In the genomic region with DNA sequence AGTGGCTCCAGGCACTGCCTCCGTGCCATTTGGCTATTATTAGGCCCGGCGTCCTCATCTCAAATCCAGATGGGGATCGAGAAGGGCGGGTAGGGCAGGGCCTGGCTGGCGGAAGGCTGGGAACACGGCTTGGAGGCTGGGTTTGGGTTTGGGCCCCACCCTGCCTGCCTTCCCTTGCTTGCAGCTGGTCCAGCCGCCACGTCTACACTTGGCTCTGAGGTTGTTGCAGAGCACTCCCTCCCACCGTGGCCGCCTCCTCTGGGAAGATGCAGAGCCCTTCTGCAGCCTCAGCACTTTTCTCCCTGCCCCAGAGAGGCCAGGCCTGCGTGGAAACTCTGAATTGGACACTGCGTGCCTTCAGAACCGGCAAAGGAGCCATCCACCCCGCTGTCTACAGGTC, we compare ENCODE assay signal across 1 cellular context.
TF ChIP-seq lines count a peak whose summit lies in the region.

No MANE protein-coding gene starts in this region.

TF ChIP-seq in K562, 482 proteins besides CTCF, POLR2A, EP300 and RAD21:
- TF ChIP-seq ZNF589 (CRISPR knock-in tag; IDR thresholded peaks at IDR 0.05; ENCODE audit: low read depth) = no peak
- no peak for TF ChIP-seq ESRRB (CRISPR knock-in tag; IDR thresholded peaks at IDR 0.05; ENCODE audit: borderline replicate concordance)
- TF ChIP-seq, protein P1, sequence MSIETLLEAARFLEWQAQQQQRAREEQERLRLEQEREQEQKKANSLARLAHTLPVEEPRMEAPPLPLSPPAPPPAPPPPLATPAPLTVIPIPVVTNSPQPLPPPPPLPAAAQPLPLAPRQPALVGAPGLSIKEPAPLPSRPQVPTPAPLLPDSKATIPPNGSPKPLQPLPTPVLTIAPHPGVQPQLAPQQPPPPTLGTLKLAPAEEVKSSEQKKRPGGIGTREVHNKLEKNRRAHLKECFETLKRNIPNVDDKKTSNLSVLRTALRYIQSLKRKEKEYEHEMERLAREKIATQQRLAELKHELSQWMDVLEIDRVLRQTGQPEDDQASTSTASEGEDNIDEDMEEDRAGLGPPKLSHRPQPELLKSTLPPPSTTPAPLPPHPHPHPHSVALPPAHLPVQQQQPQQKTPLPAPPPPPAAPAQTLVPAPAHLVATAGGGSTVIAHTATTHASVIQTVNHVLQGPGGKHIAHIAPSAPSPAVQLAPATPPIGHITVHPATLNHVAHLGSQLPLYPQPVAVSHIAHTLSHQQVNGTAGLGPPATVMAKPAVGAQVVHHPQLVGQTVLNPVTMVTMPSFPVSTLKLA (conservative IDR thresholded peaks at IDR 0.05) = no peak
- no peak for TF ChIP-seq TEAD2 (tag; IDR thresholded peaks at IDR 0.05)
- TF ChIP-seq ZNF316 (IDR thresholded peaks at IDR 0.05) = peak; percentile 26; the same call in 1 of the 2 replicates
